In the genomic region with DNA sequence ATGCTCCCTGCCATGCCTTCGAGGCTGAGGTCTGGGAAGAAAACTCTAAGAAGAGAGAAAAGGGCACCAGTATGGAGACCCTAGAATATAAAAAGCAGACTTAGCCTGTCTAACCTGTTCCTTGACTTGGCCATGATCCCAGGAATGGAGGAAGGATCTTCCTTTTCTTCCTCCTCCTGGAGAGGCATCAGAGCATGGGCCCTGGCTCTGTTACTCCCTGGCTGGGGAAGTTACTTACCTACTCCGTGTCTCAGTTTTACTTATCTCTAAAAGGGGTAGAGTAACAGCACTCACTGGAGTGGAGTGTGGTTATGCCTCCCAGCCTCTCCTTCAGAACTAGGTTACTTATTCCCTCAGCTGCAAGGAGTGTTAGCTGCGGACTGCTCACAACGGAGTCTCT, we compare ENCODE assay signal across 18 cellular contexts. TPM values are rescaled to one million over a fixed set of nuclear protein-coding genes. Genes with fewer than 3 reads are reported as not detected.
A peak's percentile ranks its signal among the peaks of the same experiment; 100 is the strongest.
DNase-seq lines count a peak whose midpoint lies in the region; ATAC-seq, FAIRE-seq and TF ChIP-seq lines count a peak whose summit lies in the region.
"Had no signal": no experiment of that assay in that cellular context is flagged by ENCODE, and none has a peak within 500 bp of the region (broad histone marks: within the 10 kb centered on the region; RNA-seq: fewer than 3 reads in every experiment).

No MANE protein-coding gene starts in this region.

- no peak overlapping the region for H2BK20ac ChIP-seq in H1 (ENCODE audit: low read length)

- H3K14ac ChIP-seq in H1 (ENCODE audit: insufficient read length), result no peak overlapping the region

- no peaks in the 10 kb centered on the region for H3K79me2 ChIP-seq in GM23338 (replicated peaks; ENCODE audit: insufficient read depth)
- H3K79me2 ChIP-seq in PC-3 (ENCODE audit: low read length), result no peaks in the 10 kb centered on the region
- H3K79me2 ChIP-seq in H1 (ENCODE audit: control insufficient read depth in 1 of 2, insufficient read depth in 2 of 2, low read length in 2 of 2), result no peaks in the 10 kb centered on the region

- DNase-seq in GM23338 (ENCODE audit: low spot score), result no peak
- DNase-seq in PC-3, result peak; percentile 77
- no peak for DNase-seq in H1 (ENCODE audit: low read depth in 1 of 2, low spot score in 2 of 2)
- DNase-seq in prostate gland (ENCODE audit: low spot score), result peak; percentile 39
- DNase-seq in NCI-H748 (lab: John Stamatoyannopoulos, UW; ENCODE audit: unreplicated experiment), result no peak
- no peak for DNase-seq in COR-L47 (lab: John Stamatoyannopoulos, UW)
- DNase-seq: CD4-positive, alpha-beta memory T cell; DMS79 treated with DMSO at 0.1 percent for 48 hours; H7; IMR-90; NCI-H1105; NCI-H2081; NCI-H2171 treated with DMSO at 0.1 percent for 48 hours; NCI-H510A; NCI-H82; SW 1271 had no signal

- H3K4ac ChIP-seq in H1 (replicated peaks; ENCODE audit: insufficient read length, low read depth, low read length), result no peak overlapping the region

- no peaks in the 10 kb centered on the region for H3F3A ChIP-seq in GM23338 (replicated peaks; ENCODE audit: low read depth)
- no peaks in the 10 kb centered on the region for H3F3A ChIP-seq in PC-3 (ENCODE audit: low read length, unreplicated experiment)

- no peak overlapping the region for H3K18ac ChIP-seq in H1 (ENCODE audit: extremely low read depth, low read length)

- no peak overlapping the region for H3K56ac ChIP-seq in H1 (replicated peaks; ENCODE audit: insufficient read length, low read depth, low read length)

- H3K27ac Mint-ChIP-seq in GM23338, result no peak overlapping the region
- H3K27ac Mint-ChIP-seq: CD4-positive, alpha-beta memory T cell had no signal

- H3K27me3 ChIP-seq in GM23338 (ENCODE audit: insufficient read depth) (no peaks in the 10 kb centered on the region), PC-3 (ENCODE audit: low read length) (no peaks in the 10 kb centered on the region), H1 (replicated peaks in 1 of 4; ENCODE audit: control insufficient read depth in 3 of 4, extremely low read depth in 1 of 4, insufficient read depth in 3 of 4, low read length in 3 of 4) (0 out of 7 replicates have a peak, but pooled peaks cover 0 to 2% (median 0%) of the 10 kb centered on the region in 4 experiments), prostate gland (replicated peaks; ENCODE audit: insufficient read depth) (no peaks in the 10 kb centered on the region)

- H3K36me3 Mint-ChIP-seq in GM23338 (ENCODE audit: low read depth), result no peaks in the 10 kb centered on the region
- H3K36me3 Mint-ChIP-seq: CD4-positive, alpha-beta memory T cell had no signal

- intact Hi-C loops in PC-3 (cut with micrococcal nuclease) (no loop called here), prostate gland (cut with DNase I) (no loop called here)

- no TSS peak for BruUV-seq in PC-3 (replicated peaks; lab: Mats Ljungman, UMichigan)

- H2AK5ac ChIP-seq in H1 (ENCODE audit: low read depth, low read length), result no peak overlapping the region

- H4K91ac ChIP-seq in H1 (replicated peaks; ENCODE audit: insufficient read length, low read length), result no peak overlapping the region

- no peak for TF ChIP-seq RAD21 in H1 (IDR thresholded peaks at IDR 0.05 in 1 of 2, conservative IDR thresholded peaks at IDR 0.05 in 1 of 2; ENCODE audit: low read depth in 2 of 2, low read length in 2 of 2)

- 94% methylated on average over 4 of the region's 4 CpGs; no CpG with 5 or more reads in 1 of the 2 experiments for WGBS in H1 (ENCODE audit: extremely low coverage in 1 of 2, insufficient coverage in 1 of 2, insufficient read length in 1 of 2, insufficient replicate concordance in 2 of 2, low coverage in 1 of 2, low lambda C conversion rate in 2 of 2, missing lambda C conversion rate in 1 of 2), 2 experiments
- 67% methylated on average over 4 of the region's 4 CpGs for WGBS in prostate gland

- no peak for TF ChIP-seq EP300 in H1 (IDR thresholded peaks at IDR 0.05; ENCODE audit: borderline replicate concordance in 1 of 2, low read depth in 2 of 2, low read length in 2 of 2)

- TF ChIP-seq CTCF in GM23338 (conservative IDR thresholded peaks at IDR 0.05; ENCODE audit: low read depth in 2 of 2) (no peak), PC-3 (conservative IDR thresholded peaks at IDR 0.05; ENCODE audit: low read depth, low read length) (no peak), H1 (IDR thresholded peaks at IDR 0.05; ENCODE audit: control extremely low read depth in 1 of 3, insufficient read depth in 1 of 3, low read depth in 1 of 3, low read length in 3 of 3) (no peak), prostate gland (IDR thresholded peaks at IDR 0.05) (no peak)

- no peak overlapping the region for H4K5ac ChIP-seq in H1 (ENCODE audit: insufficient read length, low read depth, low read length)

- H2AFZ ChIP-seq in GM23338 (peak overlapping the region; percentile 83), PC-3 (ENCODE audit: low read length) (no peak overlapping the region), H1 (ENCODE audit: low read length) (peak overlapping the region; percentile 74; the same call in 1 of the 2 replicates)

- no peak overlapping the region for H2BK120ac ChIP-seq in H1 (replicated peaks; ENCODE audit: low read depth, low read length)

- H4K20me1 ChIP-seq in GM23338 (replicated peaks; ENCODE audit: insufficient read depth) (no peaks in the 10 kb centered on the region), PC-3 (ENCODE audit: low read length) (no peaks in the 10 kb centered on the region), H1 (replicated peaks in 1 of 2; ENCODE audit: control insufficient read depth in 1 of 2, insufficient read depth in 2 of 2, low read length in 2 of 2) (no peaks in the 10 kb centered on the region)

- H3K36me3 ChIP-seq in GM23338 (ENCODE audit: insufficient read depth), result no peaks in the 10 kb centered on the region
- no peaks in the 10 kb centered on the region for H3K36me3 ChIP-seq in PC-3 (ENCODE audit: low read depth, low read length)
- no peaks in the 10 kb centered on the region for H3K36me3 ChIP-seq in H1 (ENCODE audit: control insufficient read depth in 2 of 4, insufficient read depth in 4 of 4, low read length in 3 of 4)
- H3K36me3 ChIP-seq in prostate gland, result no peaks in the 10 kb centered on the region

- H3K9ac ChIP-seq in PC-3 (ENCODE audit: low read length), result no peak overlapping the region
- H3K9ac ChIP-seq in H1 (replicated peaks in 1 of 4; ENCODE audit: extremely low read depth in 1 of 4, low read depth in 3 of 4, low read length in 3 of 4), result no peak overlapping the region

- H4K8ac ChIP-seq in H1 (ENCODE audit: extremely low read depth, insufficient read depth, low read length), result no peak overlapping the region

- H2BK15ac ChIP-seq in H1 (ENCODE audit: low read length), result no peak overlapping the region

- POLR2A ChIA-PET in PC-3 (lab: Charles Lee; ENCODE audit: unreplicated experiment), result no interaction called here
- POLR2A ChIA-PET in H1 (lab: Charles Lee; ENCODE audit: partially characterized antibody), result interaction anchor here (1.5 kb wide), 1 partner anchor 15 kb away, joined by 3 read pairs; no protein-coding TSS in a partner anchor

- H3K4me1 ChIP-seq in GM23338 (ENCODE audit: insufficient read depth) (no peaks in the 10 kb centered on the region), PC-3 (ENCODE audit: insufficient read depth, low read length) (peaks cover 8% of the 10 kb centered on the region), H1 (replicated peaks in 1 of 4; ENCODE audit: control insufficient read depth in 3 of 4, insufficient read depth in 4 of 4, low read length in 3 of 4) (no peaks in the 10 kb centered on the region), prostate gland (replicated peaks) (no peaks in the 10 kb centered on the region)
- H3K4me1 ChIP-seq: A549 had no signal

- H3K79me1 ChIP-seq in H1 (ENCODE audit: low read depth, low read length), result no peaks in the 10 kb centered on the region

- H3K9me3 ChIP-seq in PC-3 (ENCODE audit: low read length), result no peaks in the 10 kb centered on the region
- H3K9me3 ChIP-seq in H1 (ENCODE audit: insufficient read depth in 2 of 2, low read depth in 1 of 2, low read length in 1 of 2), result no peaks in the 10 kb centered on the region
- H3K9me3 ChIP-seq in prostate gland, result no peaks in the 10 kb centered on the region
- H3K9me3 ChIP-seq: A549 had no signal

- no peaks in the 10 kb centered on the region for H3K4me1 Mint-ChIP-seq in GM23338
- H3K4me1 Mint-ChIP-seq: CD4-positive, alpha-beta memory T cell had no signal

- no peaks in the 10 kb centered on the region for H3K9me3 Mint-ChIP-seq in GM23338

- TF ChIP-seq POLR2A in H1 (IDR thresholded peaks at IDR 0.05; ENCODE audit: control extremely low read depth in 1 of 2, low read depth in 2 of 2, low read length in 2 of 2) (no peak), prostate gland (IDR thresholded peaks at IDR 0.05) (no peak)

- H3K23me2 ChIP-seq in H1 (ENCODE audit: low read depth, low read length), result no peaks in the 10 kb centered on the region; the same call in 1 of the 2 replicates

- CTCF ChIA-PET in PC-3 (lab: Charles Lee), result no interaction called here
- CTCF ChIA-PET in H1 (lab: Charles Lee; ENCODE audit: partially characterized antibody), result no interaction called here

- H3K4me2 ChIP-seq in GM23338 (no peak overlapping the region), PC-3 (ENCODE audit: low read length) (peak overlapping the region; percentile 28), H1 (ENCODE audit: insufficient read depth in 1 of 2, low read depth in 2 of 2, low read length in 2 of 2) (no peak overlapping the region)
- H3K4me2 ChIP-seq: A549 had no signal

- no peak overlapping the region for H3K4me3 ChIP-seq in GM23338
- no peak overlapping the region for H3K4me3 ChIP-seq in PC-3 (ENCODE audit: low read length)
- H3K4me3 ChIP-seq in H1 (ENCODE audit: extremely low read depth in 1 of 4, insufficient read depth in 2 of 4, low read depth in 3 of 4, low read length in 4 of 4), result no peak overlapping the region
- H3K4me3 ChIP-seq in prostate gland, result no peak overlapping the region
- H3K4me3 ChIP-seq: A549 had no signal

- FAIRE-seq in H1 (lab: Jason Lieb, UNC), result no peak
- FAIRE-seq: A549 had no signal

- H3K23ac ChIP-seq in H1 (ENCODE audit: insufficient read length), result no peak overlapping the region

- H3K27ac ChIP-seq in GM23338 (ENCODE audit: low read depth), result no peak overlapping the region
- no peak overlapping the region for H3K27ac ChIP-seq in PC-3 (ENCODE audit: low read length)
- no peak overlapping the region for H3K27ac ChIP-seq in H1 (ENCODE audit: low read depth, low read length)
- no peak overlapping the region for H3K27ac ChIP-seq in prostate gland
- H3K27ac ChIP-seq: A549 had no signal

- H3K9me2 ChIP-seq in GM23338 (ENCODE audit: insufficient read depth) (no peaks in the 10 kb centered on the region; the same call in 1 of the 2 replicates), PC-3 (replicated peaks; ENCODE audit: low read length) (no peaks in the 10 kb centered on the region)

- no peaks in the 10 kb centered on the region for H3K27me3 Mint-ChIP-seq in GM23338 (ENCODE audit: insufficient read depth, low read depth, poor library complexity)

- no peak overlapping the region for H2BK12ac ChIP-seq in H1 (ENCODE audit: low read depth, low read length)

- H2BK5ac ChIP-seq in H1 (ENCODE audit: low read depth, low read length), result no peak overlapping the region

- ATAC-seq in GM23338 (no peak), PC-3 (no peak; the same call in 1 of the 2 replicates), GM18858 (IDR thresholded peaks at IDR 0.05; ENCODE audit: unreplicated experiment) (no peak)
- ATAC-seq: A549 had no signal

- H3K4me3 Mint-ChIP-seq in GM23338, result no peak overlapping the region
- H3K4me3 Mint-ChIP-seq: CD4-positive, alpha-beta memory T cell had no signal

RNA-seq across cellular contexts. Expression of gene PHF21A, which starts 55.2 kb away (rescaled TPM):
- 14.2 and 23.6 TPM in 2 replicates for total RNA-seq in GM23338 (2014; rRNA removed; shearing (Covaris generic))
- polyA plus RNA-seq in GM23338 (2016; fragmentation: Nextera tagmentation; extraction: Ambion mirVana) (18.7 and 21.7 TPM in 2 replicates), H1 (2011; rRNA removed) (16.3 and 17.6 TPM in 2 replicates)
- total RNA-seq in PC-3 (2014; rRNA removed) (6.2 and 8.2 TPM in 2 replicates), prostate gland (10 to 100 TPM; 24.7 to 48.0 TPM)
- 33.2 and 40.3 TPM in 2 replicates for total RNA-seq in H1 (2021; fragmentation: NEBNext Ultra II Directional; extraction: Animal tissue kit (Norgen Biotek cat#: 25700))
- polyA plus RNA-seq in H1 (2011; cell fraction: cytosol; rRNA removed), result 18.9 TPM
- polyA plus RNA-seq in H1 (2011; cell fraction: nucleus; rRNA removed), result 44.4 TPM
- polyA plus RNA-seq in H1 (2012, experiment 1 of 2), result 25.0 to 33.7 TPM (median 30.8 TPM) in 4 replicates
- polyA plus RNA-seq in H1 (2012, experiment 2 of 2), result 5.2 TPM
- polyA plus RNA-seq in H1 (2013, experiment 1 of 2), result 25.7 TPM
- 23.9 TPM for polyA plus RNA-seq in H1 (2013, experiment 2 of 2)
- polyA minus RNA-seq in H1 (2011; rRNA and poly(A)+ RNA removed), result 18.9 and 24.2 TPM in 2 replicates
- polyA minus RNA-seq in H1 (2011; cell fraction: cytosol; rRNA and poly(A)+ RNA removed), result 15.0 TPM
- 32.8 TPM for polyA minus RNA-seq in H1 (2011; cell fraction: nucleus; rRNA and poly(A)+ RNA removed)

Comparison
In these comparisons a context has a peak if more than half of its experiments do, and no peak if none do; other contexts are left out.
1. DNase-seq: peak in PC-3 (single experiment) and prostate gland (single experiment); none in GM23338 (single experiment), H1 (0 of 2), NCI-H748 (single experiment) and COR-L47 (single experiment).